In genomic region chr1:3436901-3437300, GRCh38 we compare ENCODE assay signal across 1 cellular context.
TF ChIP-seq lines count a peak whose summit lies in the region.

No MANE protein-coding gene starts in this region.

TF ChIP-seq in H1, 55 proteins besides CTCF, POLR2A, EP300 and RAD21:
- no peak for TF ChIP-seq TEAD4 (IDR thresholded peaks at IDR 0.05; ENCODE audit: low read depth, low read length)
- TF ChIP-seq RXRA (IDR thresholded peaks at IDR 0.05; ENCODE audit: insufficient read depth, low read depth, low read length): no peak
- TF ChIP-seq SIN3A (conservative IDR thresholded peaks at IDR 0.05 in 1 of 2, IDR thresholded peaks at IDR 0.05 in 1 of 2; ENCODE audit: low read depth in 1 of 2, low read length in 2 of 2): no peak
- TF ChIP-seq NANOG (IDR thresholded peaks at IDR 0.05; ENCODE audit: insufficient read depth, low read depth, low read length, poor library complexity, severe bottlenecking): no peak
- no peak for TF ChIP-seq TCF12 (IDR thresholded peaks at IDR 0.05; ENCODE audit: low read depth, low read length)
- no peak for TF ChIP-seq MAX (IDR thresholded peaks at IDR 0.05)
- no peak for TF ChIP-seq CTBP2 (IDR thresholded peaks at IDR 0.05; ENCODE audit: borderline replicate concordance, insufficient read depth, insufficient read length, low read length)
- no peak for TF ChIP-seq SP2 (IDR thresholded peaks at IDR 0.05; ENCODE audit: low read length)
- no peak for TF ChIP-seq TBP (IDR thresholded peaks at IDR 0.05; ENCODE audit: low read depth, low read length)
- TF ChIP-seq CHD7 (IDR thresholded peaks at IDR 0.05; ENCODE audit: insufficient replicate concordance, low read length): no peak
- TF ChIP-seq JUND (IDR thresholded peaks at IDR 0.05; ENCODE audit: low read length): no peak
- no peak for TF ChIP-seq KDM5A (IDR thresholded peaks at IDR 0.05; ENCODE audit: low read length)
- TF ChIP-seq ATF3 (IDR thresholded peaks at IDR 0.05; ENCODE audit: insufficient read depth, low read depth, low read length): no peak
- no peak for TF ChIP-seq EGR1 (IDR thresholded peaks at IDR 0.05; ENCODE audit: borderline replicate concordance, low read depth, low read length)
- TF ChIP-seq SIX5 (IDR thresholded peaks at IDR 0.05; ENCODE audit: low read depth, low read length): no peak
